22 cellular contexts compared by ENCODE assay signal in genomic region chr3:10378246-10378645, GRCh38.
"Had no signal": no experiment of that assay in that cellular context is flagged by ENCODE, and none has a peak within 500 bp of the region (broad histone marks: within the 10 kb centered on the region; RNA-seq: fewer than 3 reads in every experiment).

No MANE protein-coding gene starts in this region.

- H3K27me3 ChIP-seq: adrenal gland, brain microvascular endothelial cell, esophagus muscularis mucosa, heart right ventricle, ovary, vagina had no signal

- H3K27ac ChIP-seq: adrenal gland, brain microvascular endothelial cell, esophagus muscularis mucosa, foreskin keratinocyte, ovary, prostate gland, thoracic aorta, vagina, VCaP had no signal

- H3K4me1 ChIP-seq: adrenal gland, foreskin keratinocyte, prostate gland, vagina had no signal

- DNase-seq: activated CD4-positive, alpha-beta T cell treated with anti-CD3 and anti-CD28 coated beads for 4 hours; activated CD4-positive, alpha-beta T cell treated with anti-CD3 and anti-CD28 coated beads, Interleukin-2, amount 50 U/mL, for 4 hours; activated CD8-positive, alpha-beta memory T cell treated with anti-CD3 and anti-CD28 coated beads for 24 hours; activated effector memory CD4-positive, alpha-beta T cell treated with Interleukin-2 at 50 U/mL for 16 hours; activated naive CD4-positive, alpha-beta T cell treated with anti-CD3 and anti-CD28 coated beads for 36 hours; activated naive CD8-positive, alpha-beta T cell treated with anti-CD3 and anti-CD28 coated beads for 36 hours; adrenal gland; brain microvascular endothelial cell; cortex of kidney; foreskin keratinocyte; heart right ventricle; naive B cell; nephron progenitor cell; ovary; stimulated activated naive CD8-positive, alpha-beta T cell treated with anti-CD3 and anti-CD28 coated beads, Interleukin-15, Interleukin-2, amounts not matched to agents 100 U/mL and 50 U/mL, for 24 hours had no signal

- H3K27me3 Mint-ChIP-seq: activated naive CD8-positive, alpha-beta T cell treated with anti-CD3 and anti-CD28 coated beads for 36 hours had no signal

- H3K36me3 ChIP-seq: adrenal gland, brain microvascular endothelial cell, esophagus muscularis mucosa, heart right ventricle, ovary, prostate gland, thoracic aorta, vagina had no signal

- ATAC-seq: foreskin keratinocyte; stimulated activated naive CD8-positive, alpha-beta T cell treated with anti-CD3 and anti-CD28 coated beads, Interleukin-15, Interleukin-2, amounts not matched to agents 100 U/mL and 50 U/mL, for 24 hours had no signal

- H3K36me3 Mint-ChIP-seq: activated naive CD8-positive, alpha-beta T cell treated with anti-CD3 and anti-CD28 coated beads for 36 hours; mesothelial cell of epicardium; naive B cell; type B pancreatic cell had no signal

- H3K4me3 ChIP-seq: adrenal gland, esophagus muscularis mucosa, heart right ventricle, ovary, prostate gland, thoracic aorta, vagina had no signal

- H3K27ac Mint-ChIP-seq: activated naive CD4-positive, alpha-beta T cell treated with anti-CD3 and anti-CD28 coated beads for 36 hours; activated naive CD8-positive, alpha-beta T cell treated with anti-CD3 and anti-CD28 coated beads for 36 hours; mesothelial cell of epicardium; nephron progenitor cell; type B pancreatic cell had no signal

- H3K9me3 Mint-ChIP-seq: activated naive CD4-positive, alpha-beta T cell treated with anti-CD3 and anti-CD28 coated beads for 36 hours; activated naive CD8-positive, alpha-beta T cell treated with anti-CD3 and anti-CD28 coated beads for 36 hours; mesothelial cell of epicardium; nephron progenitor cell; type B pancreatic cell had no signal

- H3K4me1 Mint-ChIP-seq: activated naive CD8-positive, alpha-beta T cell treated with anti-CD3 and anti-CD28 coated beads for 36 hours; mesothelial cell of epicardium had no signal

- H3K9me3 ChIP-seq: adrenal gland, esophagus muscularis mucosa, heart right ventricle, ovary, prostate gland, thoracic aorta, vagina had no signal

- H3K4me3 Mint-ChIP-seq: activated naive CD4-positive, alpha-beta T cell treated with anti-CD3 and anti-CD28 coated beads for 36 hours; activated naive CD8-positive, alpha-beta T cell treated with anti-CD3 and anti-CD28 coated beads for 36 hours; mesothelial cell of epicardium; naive B cell; nephron progenitor cell; type B pancreatic cell had no signal
